Comparison of ENCODE assay signal across 16 cellular contexts in the genomic region with DNA sequence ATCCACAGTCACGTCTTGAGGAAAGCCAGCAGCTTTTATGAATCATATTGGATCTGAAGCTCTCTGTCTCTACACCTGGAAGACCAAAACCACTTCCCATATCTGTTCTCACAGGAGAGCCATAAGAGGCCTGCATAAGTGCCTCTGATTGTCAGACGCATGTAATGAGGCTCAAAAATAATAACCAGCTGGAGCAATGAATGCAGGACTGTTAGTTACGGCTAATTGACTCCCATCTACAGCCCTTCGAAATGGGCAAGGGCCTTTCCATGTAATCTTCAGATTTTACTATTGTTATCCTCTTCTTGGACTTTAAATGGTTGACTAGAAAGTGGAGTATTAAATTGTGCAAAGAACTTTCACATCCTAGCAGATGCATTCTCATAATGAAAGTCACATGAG. TPM values are rescaled to one million over a fixed set of nuclear protein-coding genes. Genes with fewer than 3 reads are reported as not detected.
DNase-seq lines count a peak whose midpoint lies in the region; ATAC-seq and TF ChIP-seq lines count a peak whose summit lies in the region.
"Had no signal": no experiment of that assay in that cellular context is flagged by ENCODE, and none has a peak within 500 bp of the region (broad histone marks: within the 10 kb centered on the region; RNA-seq: fewer than 3 reads in every experiment).

No MANE protein-coding gene starts in this region.

- intact Hi-C loops in left lung (cut with DNase I): no loop called here

- H3K4me3 ChIP-seq in left lung: no peak overlapping the region
- H3K4me3 ChIP-seq: BLaER1, uterus had no signal

- H3K36me3 ChIP-seq in left lung: no peaks in the 10 kb centered on the region
- H3K36me3 ChIP-seq: BLaER1, uterus had no signal

- no peak for TF ChIP-seq CTCF in left lung (IDR thresholded peaks at IDR 0.05)

- no peak overlapping the region for H3K27ac ChIP-seq in left lung
- H3K27ac ChIP-seq: BLaER1, uterus had no signal

- ATAC-seq in HG03159 (IDR thresholded peaks at IDR 0.05; ENCODE audit: unreplicated experiment): no peak
- ATAC-seq in GM21529 (IDR thresholded peaks at IDR 0.05; ENCODE audit: unreplicated experiment): no peak
- ATAC-seq in HG03439 (IDR thresholded peaks at IDR 0.05; ENCODE audit: unreplicated experiment): no peak
- no peak for ATAC-seq in left lung
- ATAC-seq: naive thymus-derived CD4-positive, alpha-beta T cell had no signal

- peaks cover 0 to 22% of the 10 kb centered on the region in 2 donors for H3K27me3 ChIP-seq in left lung
- H3K27me3 ChIP-seq: uterus had no signal

- peaks cover 0 to 6% of the 10 kb centered on the region in 2 donors for H3K9me3 ChIP-seq in left lung
- H3K9me3 ChIP-seq: uterus had no signal

- H3K4me1 ChIP-seq in left lung: peaks cover 0 to 17% of the 10 kb centered on the region in 2 donors
- H3K4me1 ChIP-seq: BLaER1, uterus had no signal

- peak; percentile 86 for DNase-seq in DMS53 (lab: John Stamatoyannopoulos, UW)
- DNase-seq in NCI-H2029 treated with DMSO at 0.1 percent for 48 hours (lab: John Stamatoyannopoulos, UW): peak; percentile 86
- peak; percentile 22 for DNase-seq in NCI-H774 (lab: John Stamatoyannopoulos, UW)
- DNase-seq in renal cortical epithelial cell (ENCODE audit: low read depth): peak; percentile 40
- no peak for DNase-seq in left lung
- DNase-seq: activated CD8-positive, alpha-beta memory T cell treated with anti-CD3 and anti-CD28 coated beads, Interleukin-2, amount 50 U/mL, for 4 hours; central memory CD4-positive, alpha-beta T cell; GF-D8; head of caudate nucleus; left colon; naive thymus-derived CD4-positive, alpha-beta T cell; uterus had no signal

RNA-seq across cellular contexts. Expression of gene SEMA3C, which starts 4.4 kb away (rescaled TPM):
- total RNA-seq in renal cortical epithelial cell (173 and 349 TPM in 2 replicates), left lung (10 to 100 TPM; 58.0 to 63.1 TPM)

Comparison
In these comparisons a context has a peak if more than half of its experiments do, and no peak if none do; other contexts are left out.
1. DNase-seq: peak in DMS53 (single experiment), NCI-H2029 treated with DMSO at 0.1 percent for 48 hours (single experiment), NCI-H774 (single experiment) and renal cortical epithelial cell (single experiment); none in left lung (0 of 2).